ENCODE assay signal across 19 cellular contexts in genomic region chr2:164808776-164809175, GRCh38. TPM values are rescaled to one million over a fixed set of nuclear protein-coding genes. Genes with fewer than 3 reads are reported as not detected.
DNase-seq lines count a peak whose midpoint lies in the region; ATAC-seq, FAIRE-seq and TF ChIP-seq lines count a peak whose summit lies in the region.
"Had no signal": no experiment of that assay in that cellular context is flagged by ENCODE, and none has a peak within 500 bp of the region (broad histone marks: within the 10 kb centered on the region; RNA-seq: fewer than 3 reads in every experiment).

No MANE protein-coding gene starts in this region.

- intact Hi-C loops in adrenal gland (cut with DNase I): no loop called here

- H3K27me3 ChIP-seq in small intestine (ENCODE audit: control insufficient read depth in 2 of 2, insufficient read depth in 2 of 2, low read length in 2 of 2) (no peaks in the 10 kb centered on the region), adrenal gland (no peaks in the 10 kb centered on the region)

- H3K4me3 ChIP-seq in foreskin fibroblast (ENCODE audit: low read depth in 1 of 2, low read length in 2 of 2) (no peak overlapping the region), small intestine (ENCODE audit: low read depth in 1 of 2, low read length in 2 of 2) (no peak overlapping the region), adrenal gland (no peak overlapping the region)
- H3K4me3 ChIP-seq: cardiac muscle cell had no signal

- no peak for TF ChIP-seq POLR2A in adrenal gland (IDR thresholded peaks at IDR 0.05)

- peak; percentile 40 for DNase-seq in HCEC 1CT
- peak; percentile 33 for DNase-seq in astrocyte of the hippocampus (ENCODE audit: low read depth, low spot score)
- peak; percentile 2 to 24 for DNase-seq in foreskin fibroblast
- no peak for DNase-seq in small intestine
- no peak for DNase-seq in adrenal gland
- DNase-seq in stimulated activated CD4-positive, alpha-beta T cell treated with anti-CD3 and anti-CD28 coated beads, Interleukin-4, amount 100 ng/mL, for 1 hour: no peak
- DNase-seq: activated T-cell treated with anti-CD3 and anti-CD28 coated beads, Interleukin-2, amount 50 U/mL, for 48 hours; effector CD8-positive, alpha-beta T cell; hippocampal formation; islet precursor cell; KG1; MV-4-11; NCI-H2029; stimulated activated CD8-positive, alpha-beta memory T cell treated with anti-CD3 and anti-CD28 coated beads, Interleukin-4, amount 100 ng/mL, for 48 hours; substantia nigra had no signal

- H3K9me3 ChIP-seq in small intestine (ENCODE audit: control insufficient read depth, low read depth) (no peaks in the 10 kb centered on the region), adrenal gland (replicated peaks in 1 of 3) (no peaks in the 10 kb centered on the region)

- ATAC-seq in HG02623 (IDR thresholded peaks at IDR 0.05; ENCODE audit: unreplicated experiment): no peak
- ATAC-seq: activated CD4-positive, CD25-positive, alpha-beta regulatory T cell treated with anti-CD3 and anti-CD28 coated beads, Interleukin-2, amount 50 U/mL, for 24 hours; activated naive CD4-positive, alpha-beta T cell treated with anti-CD3 and anti-CD28 coated beads, Interleukin-2, amount 50 U/mL, for 72 hours had no signal

- no peaks in the 10 kb centered on the region for H3K36me3 ChIP-seq in small intestine (ENCODE audit: control insufficient read depth in 2 of 2, insufficient read depth in 2 of 2, low read length in 2 of 2)
- no peaks in the 10 kb centered on the region for H3K36me3 ChIP-seq in adrenal gland (replicated peaks in 1 of 2)
- H3K36me3 ChIP-seq: cardiac muscle cell had no signal

- FAIRE-seq in small intestine (lab: Jason Lieb, UNC): peak; percentile 19

- WGBS in small intestine, 3 donors: 38 to 57% (median 52%) methylated on average over 1 of the region's 1 CpG
- WGBS in adrenal gland, 4 donors: 14 to 30% (median 18%) methylated on average over 1 of the region's 1 CpG

- H3K27ac ChIP-seq in small intestine (ENCODE audit: low read depth in 1 of 2, low read length in 1 of 2) (no peak overlapping the region), adrenal gland (no peak overlapping the region)
- H3K27ac ChIP-seq: cardiac muscle cell had no signal

- H3K4me1 ChIP-seq in small intestine (ENCODE audit: control insufficient read depth in 2 of 2, insufficient read depth in 1 of 2, low read depth in 1 of 2, low read length in 1 of 2) (no peaks in the 10 kb centered on the region), adrenal gland (replicated peaks in 1 of 2) (peaks cover 17 to 41% of the 10 kb centered on the region in 2 donors)

- TF ChIP-seq CTCF in foreskin fibroblast (IDR thresholded peaks at IDR 0.05; ENCODE audit: low read depth, low read length) (no peak), adrenal gland (IDR thresholded peaks at IDR 0.05) (no peak)

RNA-seq across cellular contexts. Expression of gene COBLL1, which starts 32.8 kb away (rescaled TPM):
- polyA plus RNA-seq in small intestine (10 to 100 TPM in 1 of 3 donors, 1 to 10 TPM in 2; 5.4 to 10.1 (median 5.6) TPM), adrenal gland (100 to 1,000 TPM in 1 of 3 donors, 10 to 100 TPM in 2; 25.8 to 212 (median 26.1) TPM)
- 100 to 1,000 TPM; 133 to 365 (median 234) TPM for total RNA-seq in adrenal gland

Comparison
In these comparisons a context has a peak if more than half of its experiments do, and no peak if none do; other contexts are left out.
1. DNase-seq: peak in HCEC 1CT (single experiment), astrocyte of the hippocampus (single experiment) and foreskin fibroblast (2 of 2); none in small intestine (single experiment), adrenal gland (0 of 7) and stimulated activated CD4-positive, alpha-beta T cell treated with anti-CD3 and anti-CD28 coated beads, Interleukin-4, amount 100 ng/mL, for 1 hour (single experiment).